Comparison of ENCODE assay signal across 10 cellular contexts in genomic region chr10:14008648-14009072, GRCh38.
DNase-seq lines count a peak whose midpoint lies in the region; ATAC-seq and TF ChIP-seq lines count a peak whose summit lies in the region.
"Had no signal": no experiment of that assay in that cellular context is flagged by ENCODE, and none has a peak within 500 bp of the region (broad histone marks: within the 10 kb centered on the region; RNA-seq: fewer than 3 reads in every experiment).

No MANE protein-coding gene starts in this region.

- WGBS in urinary bladder, result 17% methylated on average over 9 of the region's 9 CpGs

- H3K9me3 ChIP-seq in ascending aorta, result no peaks in the 10 kb centered on the region
- no peaks in the 10 kb centered on the region for H3K9me3 ChIP-seq in lower lobe of right lung

- H3K4me1 ChIP-seq in ascending aorta (peaks cover 0 to 12% of the 10 kb centered on the region in 2 donors), lower lobe of right lung (peaks cover 28% of the 10 kb centered on the region), urinary bladder (ENCODE audit: insufficient read depth) (no peaks in the 10 kb centered on the region)

- DNase-seq in Right ventricle myocardium superior (no peak), left cardiac atrium (no peak), ascending aorta (ENCODE audit: low spot score in 2 of 2) (no peak), lower lobe of right lung (no peak), activated gamma-delta T cell (lab: John Stamatoyannopoulos, UW) (no peak)
- DNase-seq: KBM-7, SHP77 treated with DMSO at 0.1 percent for 48 hours had no signal

- H3K4me3 ChIP-seq in ascending aorta (peak overlapping the region; percentile 34 to 48), lower lobe of right lung (peak overlapping the region; percentile 40), urinary bladder (ENCODE audit: low read depth, low read length) (peak overlapping the region; percentile 24)

- ATAC-seq in Right ventricle myocardium superior (ENCODE audit: poor library complexity) (peak; percentile 18), left cardiac atrium (no peak), lower lobe of right lung (no peak), HG03159 (IDR thresholded peaks at IDR 0.05; ENCODE audit: unreplicated experiment) (no peak), GM19023 (IDR thresholded peaks at IDR 0.05; ENCODE audit: unreplicated experiment) (no peak)

- H3K27ac ChIP-seq in ascending aorta (no peak overlapping the region), lower lobe of right lung (no peak overlapping the region), urinary bladder (ENCODE audit: low read depth) (no peak overlapping the region)

- H3K27me3 ChIP-seq in ascending aorta, result no peaks in the 10 kb centered on the region
- H3K27me3 ChIP-seq in lower lobe of right lung (ENCODE audit: low read depth), result no peaks in the 10 kb centered on the region

- intact Hi-C loops in Right ventricle myocardium superior (cut with DNase I), result no loop called here
- intact Hi-C loops in left cardiac atrium (cut with DNase I), result no loop called here
- intact Hi-C loops in ascending aorta (cut with DNase I), result no loop called here
- intact Hi-C loops in lower lobe of right lung (cut with DNase I), result no loop called here

- H3K36me3 ChIP-seq in ascending aorta (no peaks in the 10 kb centered on the region), lower lobe of right lung (no peaks in the 10 kb centered on the region), urinary bladder (ENCODE audit: insufficient read depth) (no peaks in the 10 kb centered on the region)

- TF ChIP-seq CTCF in ascending aorta (IDR thresholded peaks at IDR 0.05), result no peak
- TF ChIP-seq CTCF in lower lobe of right lung (IDR thresholded peaks at IDR 0.05), result no peak
